ENCODE assay signal across 13 cellular contexts in genomic region chr10:72509951-72510350, GRCh38.
"Had no signal": no experiment of that assay in that cellular context is flagged by ENCODE, and none has a peak within 500 bp of the region (broad histone marks: within the 10 kb centered on the region; RNA-seq: fewer than 3 reads in every experiment).

No MANE protein-coding gene starts in this region.

- H3K27ac ChIP-seq: cardiac muscle cell, epithelial cell of prostate, prostate gland, suprapubic skin had no signal

- H3K36me3 ChIP-seq: cardiac muscle cell, prostate gland, suprapubic skin had no signal

- H3K27me3 ChIP-seq: cardiac muscle cell, suprapubic skin had no signal

- ATAC-seq: left ventricle myocardium superior, right cardiac atrium had no signal

- H3K4me3 ChIP-seq: cardiac muscle cell, prostate gland, smooth muscle cell, suprapubic skin had no signal

- H3K9me3 ChIP-seq: prostate gland, suprapubic skin had no signal

- H3K4me1 ChIP-seq: prostate gland, suprapubic skin had no signal

- DNase-seq: activated CD4-positive, CD25-positive, alpha-beta regulatory T cell treated with anti-CD3 and anti-CD28 coated beads, Interleukin-2, amount 50 U/mL, for 72 hours; activated naive CD4-positive, alpha-beta T cell treated with anti-CD3 and anti-CD28 coated beads, Interleukin-2, amount 10 ng/mL, durations not matched to agents 7 days and 5 days; head of caudate nucleus; kidney glomerular epithelial cell; left ventricle myocardium superior; mesendoderm; nephron progenitor cell; right cardiac atrium had no signal
